8 cellular contexts compared by ENCODE assay signal in genomic region chr1:84690397-84691138, GRCh38. TPM values are rescaled to one million over a fixed set of nuclear protein-coding genes. Genes with fewer than 3 reads are reported as not detected.
DNase-seq lines count a peak whose midpoint lies in the region; ATAC-seq and TF ChIP-seq lines count a peak whose summit lies in the region.

TSS of gene SSX2IP (minus strand) at chr1:84690461. CDS start at chr1:84671219, 19,242 bp downstream.

- DNase-seq in NCI-H2029 (lab: John Stamatoyannopoulos, UW): peak; percentile 98
- DNase-seq in T-helper 2 cell treated with Interferon-gamma antibody and Interleukin-4, amounts not matched to agents 5 μg/mL and 100 μg/mL, for 36 hours (ENCODE audit: low spot score): peak; percentile 97
- DNase-seq in astrocyte of the cerebellum (ENCODE audit: low read depth): peak; percentile 91
- peak; percentile 96 for DNase-seq in hepatic stellate cell (ENCODE audit: low spot score)
- peak; percentile 94 for DNase-seq in putamen (ENCODE audit: low spot score)
- peak in 1 of 2 donors; percentile 98 for DNase-seq in vagina (ENCODE audit: extremely low spot score in 2 of 2)

- ATAC-seq in GM18508 (IDR thresholded peaks at IDR 0.05; ENCODE audit: insufficient read depth, unreplicated experiment) (peak; percentile 80), HG02981 (IDR thresholded peaks at IDR 0.05; ENCODE audit: unreplicated experiment) (peak; percentile 88)

- H3K9me3 Mint-ChIP-seq in T-helper 2 cell treated with Interferon-gamma antibody and Interleukin-4, amounts not matched to agents 5 μg/mL and 100 μg/mL, for 36 hours: peaks cover 7% of the 10 kb centered on the region

- peaks cover 48% of the 10 kb centered on the region for H3K4me1 Mint-ChIP-seq in T-helper 2 cell treated with Interferon-gamma antibody and Interleukin-4, amounts not matched to agents 5 μg/mL and 100 μg/mL, for 36 hours (ENCODE audit: low read depth)

- in situ Hi-C loops in astrocyte of the cerebellum (cut with HindIII; ENCODE audit: low sequenced_read_pairs): no loop called here

- TF ChIP-seq POLR2A in vagina (IDR thresholded peaks at IDR 0.05): no peak

- peak within 1 kb of the TSS; percentile 87 for H3K4me3 Mint-ChIP-seq in T-helper 2 cell treated with Interferon-gamma antibody and Interleukin-4, amounts not matched to agents 5 μg/mL and 100 μg/mL, for 36 hours

- no peaks in the 10 kb centered on the region for H3K36me3 ChIP-seq in vagina

- peak within 1 kb of the TSS; percentile 85 for H3K27ac Mint-ChIP-seq in T-helper 2 cell treated with Interferon-gamma antibody and Interleukin-4, amounts not matched to agents 5 μg/mL and 100 μg/mL, for 36 hours

- H3K9me3 ChIP-seq in vagina: no peaks in the 10 kb centered on the region

- no peaks in the 10 kb centered on the region for H3K27me3 ChIP-seq in vagina

- H3K4me3 ChIP-seq in astrocyte of the cerebellum (ENCODE audit: low read depth, low read length): peak within 1 kb of the TSS; percentile 67
- peak within 1 kb of the TSS; percentile 82 to 87 for H3K4me3 ChIP-seq in vagina

- peak within 1 kb of the TSS; percentile 86 for H3K27ac ChIP-seq in vagina

- intact Hi-C loops in vagina (cut with DNase I): no loop called here

- H3K4me1 ChIP-seq in vagina: peaks cover 14% of the 10 kb centered on the region

- TF ChIP-seq CTCF in astrocyte of the cerebellum (IDR thresholded peaks at IDR 0.05; ENCODE audit: low read depth, low read length, missing control alignments) (no peak), vagina (IDR thresholded peaks at IDR 0.05) (no peak)

- peaks cover 4% of the 10 kb centered on the region for H3K36me3 Mint-ChIP-seq in T-helper 2 cell treated with Interferon-gamma antibody and Interleukin-4, amounts not matched to agents 5 μg/mL and 100 μg/mL, for 36 hours (ENCODE audit: low read depth)

- H3K27me3 Mint-ChIP-seq in T-helper 2 cell treated with Interferon-gamma antibody and Interleukin-4, amounts not matched to agents 5 μg/mL and 100 μg/mL, for 36 hours (ENCODE audit: low read depth): no peaks in the 10 kb centered on the region

RNA-seq across cellular contexts. Expression of gene SSX2IP, which starts in this region (rescaled TPM):
- total RNA-seq in vagina: 8.3 TPM
